Comparison of ENCODE assay signal across 23 cellular contexts in genomic region chr10:102593804-102594079, GRCh38. TPM values are rescaled to one million over a fixed set of nuclear protein-coding genes. Genes with fewer than 3 reads are reported as not detected.
A peak's percentile ranks its signal among the peaks of the same experiment; 100 is the strongest.
DNase-seq lines count a peak whose midpoint lies in the region; ATAC-seq and TF ChIP-seq lines count a peak whose summit lies in the region.
"Had no signal": no experiment of that assay in that cellular context is flagged by ENCODE, and none has a peak within 500 bp of the region (broad histone marks: within the 10 kb centered on the region; RNA-seq: fewer than 3 reads in every experiment).

No MANE protein-coding gene starts in this region.

- no peaks in the 10 kb centered on the region for H3K9me3 ChIP-seq in stomach smooth muscle (ENCODE audit: control insufficient read depth in 2 of 2, low read length in 2 of 2)
- H3K9me3 ChIP-seq: adrenal gland, Caco-2, gastrocnemius medialis, right atrium auricular region, spleen, tibial artery had no signal

- H3K27ac ChIP-seq in RWPE1 (peak overlapping the region; percentile 20; the same call in 1 of the 2 replicates), layer of hippocampus (ENCODE audit: low read depth, low read length) (peak overlapping the region; percentile 21), stomach smooth muscle (ENCODE audit: low read length) (peak overlapping the region; percentile 24)
- H3K27ac ChIP-seq: adrenal gland, C4-2B, gastrocnemius medialis, right atrium auricular region, spleen, tibial artery had no signal

- peak overlapping the region in 1 of 2 donors; percentile 36 for H3K9ac ChIP-seq in stomach smooth muscle (ENCODE audit: low read length in 2 of 2)

- no peak for TF ChIP-seq CTCF in RWPE1 (conservative IDR thresholded peaks at IDR 0.05; ENCODE audit: low read depth)

- peaks cover 2% of the 10 kb centered on the region for H3K36me3 ChIP-seq in H7 (replicated peaks; ENCODE audit: control insufficient read depth, insufficient read depth, low read length)
- peaks cover 9 to 11% of the 10 kb centered on the region in 2 donors for H3K36me3 ChIP-seq in stomach smooth muscle (ENCODE audit: control insufficient read depth in 2 of 2, insufficient read depth in 2 of 2, low read length in 2 of 2)

- CTCF ChIA-PET in RWPE1 (lab: Yijun Ruan, JAX) = no interaction called here

- H3K4me3 ChIP-seq in H7 (ENCODE audit: insufficient read depth, low read depth, low read length) (no peak overlapping the region), stomach smooth muscle (ENCODE audit: low read length in 2 of 2) (no peak overlapping the region)
- H3K4me3 ChIP-seq: adrenal gland, gastrocnemius medialis, right atrium auricular region, spleen, tibial artery had no signal

- POLR2A ChIA-PET in RWPE1 (lab: Yijun Ruan, JAX; ENCODE audit: low non-redundant PET) = no interaction called here

- peaks cover 38% of the 10 kb centered on the region for H3K4me1 ChIP-seq in stomach smooth muscle (ENCODE audit: control insufficient read depth, insufficient read depth, low read length)

- DNase-seq in H7 (peak; percentile 7), RWPE1 (ENCODE audit: low spot score) (no peak), mesenteric fat pad (ENCODE audit: low spot score) (no peak), UCSD-AML1 (lab: John Stamatoyannopoulos, UW; ENCODE audit: unreplicated experiment) (no peak)
- DNase-seq: activated CD4-positive, alpha-beta memory T cell treated with anti-CD3 and anti-CD28 coated beads, Interleukin-2, amount 10 ng/mL, durations not matched to agents 7 days and 5 days; activated naive CD4-positive, alpha-beta T cell treated with anti-CD3 and anti-CD28 coated beads, Interleukin-2, amount 10 ng/mL, durations not matched to agents 7 days and 5 days; adrenal gland; Caco-2; gastrocnemius medialis; GDM1; hippocampal formation; NCI-H1105; NCI-H187 treated with DMSO at 0.1 percent for 48 hours; NCI-H524 treated with DMSO at 0.1 percent for 48 hours; spleen; stimulated activated CD4-positive, alpha-beta T cell treated with anti-CD3 and anti-CD28 coated beads, Interleukin-2, amount 100 ng/mL, for 24 hours; stimulated activated naive CD8-positive, alpha-beta T cell treated with anti-CD3 and anti-CD28 coated beads, Interleukin-15, amount 100 ng/mL, for 72 hours; tibial artery had no signal

- no peak for ATAC-seq in GM18858 (IDR thresholded peaks at IDR 0.05; ENCODE audit: unreplicated experiment)
- ATAC-seq: gastrocnemius medialis; stimulated activated naive CD8-positive, alpha-beta T cell treated with anti-CD3 and anti-CD28 coated beads, Interleukin-15, amount 100 ng/mL, for 72 hours had no signal

- H3K27me3 ChIP-seq in H7 (ENCODE audit: control insufficient read depth, insufficient read depth, low read length) (no peaks in the 10 kb centered on the region), layer of hippocampus (ENCODE audit: control insufficient read depth, insufficient read depth, low read length) (no peaks in the 10 kb centered on the region), stomach smooth muscle (ENCODE audit: control insufficient read depth in 1 of 2, insufficient read depth in 2 of 2, low read length in 2 of 2) (no peaks in the 10 kb centered on the region)
- H3K27me3 ChIP-seq: adrenal gland, gastrocnemius medialis, right atrium auricular region, spleen, tibial artery had no signal

RNA-seq across cellular contexts. Expression of gene TRIM8, which starts 50.5 kb away (rescaled TPM):
- 43.5 and 46.4 TPM in 2 replicates for total RNA-seq in H7 (2014; rRNA removed; shearing (Covaris generic))
- 146 TPM for total RNA-seq in mesenteric fat pad
